ENCODE assay signal across 14 cellular contexts in the genomic region with DNA sequence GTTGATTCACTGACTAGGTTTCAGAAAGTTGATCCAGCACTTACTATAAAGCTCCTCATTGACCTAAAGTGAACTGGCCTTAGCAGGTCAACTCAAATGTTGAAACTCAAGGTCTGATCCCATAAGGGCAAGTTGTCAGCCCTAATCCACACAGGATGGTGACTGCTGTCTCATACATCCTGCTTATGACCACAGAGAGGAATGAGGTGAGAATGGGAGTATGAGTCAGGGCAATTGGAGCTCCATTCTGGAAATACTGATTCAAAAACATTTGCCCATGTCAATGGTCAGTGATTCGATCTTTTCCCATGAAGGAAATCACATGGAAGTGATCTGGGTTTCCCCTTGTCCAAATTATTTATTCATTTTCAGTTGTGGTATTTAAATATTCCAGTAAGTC.
DNase-seq lines count a peak whose midpoint lies in the region; ATAC-seq, FAIRE-seq and TF ChIP-seq lines count a peak whose summit lies in the region.
"Had no signal": no experiment of that assay in that cellular context is flagged by ENCODE, and none has a peak within 500 bp of the region (broad histone marks: within the 10 kb centered on the region; RNA-seq: fewer than 3 reads in every experiment).

No MANE protein-coding gene starts in this region.

- DNase-seq in heart left ventricle, result no peak
- no peak for DNase-seq in Right ventricle myocardium superior
- peak; percentile 54 for DNase-seq in amniotic stem cell (lab: John Stamatoyannopoulos, UW)
- DNase-seq in glomerular visceral epithelial cell (ENCODE audit: extremely low spot score), result peak; percentile 85
- DNase-seq in urothelium cell line (ENCODE audit: low spot score), result peak; percentile 73
- DNase-seq in GM10266 (ENCODE audit: extremely low spot score), result no peak
- DNase-seq in sigmoid colon, result no peak
- DNase-seq: activated gamma-delta T cell treated with Interleukin-2 at 50 U/mL for 16 hours, Karpas-422, ovary had no signal

- TF ChIP-seq CTCF in heart left ventricle (IDR thresholded peaks at IDR 0.05) (no peak), GM10266 (IDR thresholded peaks at IDR 0.05; ENCODE audit: control insufficient read depth, insufficient read depth, low read depth, missing control alignments) (no peak), sigmoid colon (IDR thresholded peaks at IDR 0.05) (no peak)

- TF ChIP-seq EP300 in sigmoid colon (IDR thresholded peaks at IDR 0.05), result no peak

- TF ChIP-seq POLR2A in heart left ventricle (IDR thresholded peaks at IDR 0.05), result no peak
- TF ChIP-seq POLR2A in sigmoid colon (IDR thresholded peaks at IDR 0.05), result no peak

- H3K27ac ChIP-seq in heart left ventricle, result peak overlapping the region in 1 of 12 donors; percentile 57
- H3K27ac ChIP-seq in sigmoid colon, result no peak overlapping the region
- H3K27ac ChIP-seq: ovary, vagina had no signal

- intact Hi-C loops in heart left ventricle (cut with DNase I), result no loop called here
- intact Hi-C loops in Right ventricle myocardium superior (cut with DNase I), result no loop called here
- intact Hi-C loops in sigmoid colon (cut with DNase I), result no loop called here

- H3K4me1 ChIP-seq in heart left ventricle (peaks cover 0 to 11% (median 0%) of the 10 kb centered on the region in 12 donors), sigmoid colon (no peaks in the 10 kb centered on the region)
- H3K4me1 ChIP-seq: vagina had no signal

- H3K9me3 ChIP-seq in heart left ventricle (no peaks in the 10 kb centered on the region), sigmoid colon (no peaks in the 10 kb centered on the region)
- H3K9me3 ChIP-seq: ovary, vagina had no signal

- H3K27me3 ChIP-seq in heart left ventricle (no peaks in the 10 kb centered on the region), sigmoid colon (no peaks in the 10 kb centered on the region)
- H3K27me3 ChIP-seq: ovary, vagina had no signal

- peak; percentile 83 for FAIRE-seq in urothelium cell line (lab: Jason Lieb, UNC)
- FAIRE-seq: A204.1, keratinocyte had no signal

- WGBS in heart left ventricle, 4 donors, result 55 to 69% (median 60%) methylated on average over 1 of the region's 1 CpG
- WGBS in sigmoid colon, 2 donors, result 69 to 74% methylated on average over 1 of the region's 1 CpG

- H3K4me3 ChIP-seq in heart left ventricle, result no peak overlapping the region
- H3K4me3 ChIP-seq in sigmoid colon, result no peak overlapping the region
- H3K4me3 ChIP-seq: ovary, vagina had no signal

- H3K36me3 ChIP-seq in heart left ventricle (no peaks in the 10 kb centered on the region), sigmoid colon (no peaks in the 10 kb centered on the region)
- H3K36me3 ChIP-seq: ovary, vagina had no signal

- peak in 3 of 4 donors; percentile 60 to 79 (median 68) for ATAC-seq in heart left ventricle
- no peak for ATAC-seq in Right ventricle myocardium superior (ENCODE audit: poor library complexity)
- no peak for ATAC-seq in HG02884 (IDR thresholded peaks at IDR 0.05; ENCODE audit: unreplicated experiment)

Comparison
In these comparisons a context has a peak if more than half of its experiments do, and no peak if none do; other contexts are left out.
1. ATAC-seq: peak in heart left ventricle (3 of 4); none in Right ventricle myocardium superior (single experiment) and HG02884 (single experiment).
2. DNase-seq: peak in amniotic stem cell (single experiment), glomerular visceral epithelial cell (single experiment) and urothelium cell line (single experiment); none in heart left ventricle (0 of 5), Right ventricle myocardium superior (single experiment), GM10266 (single experiment) and sigmoid colon (single experiment).